ENCODE assay signal across 19 cellular contexts in genomic region chr7:139453673-139454321, GRCh38. TPM values are rescaled to one million over a fixed set of nuclear protein-coding genes. Genes with fewer than 3 reads are reported as not detected.
DNase-seq lines count a peak whose midpoint lies in the region; ATAC-seq and TF ChIP-seq lines count a peak whose summit lies in the region.
"Had no signal": no experiment of that assay in that cellular context is flagged by ENCODE, and none has a peak within 500 bp of the region (broad histone marks: within the 10 kb centered on the region; RNA-seq: fewer than 3 reads in every experiment).

No MANE protein-coding gene starts in this region.

- peaks cover 1% of the 10 kb centered on the region for H3K27me3 Mint-ChIP-seq in glutamatergic neuron (ENCODE audit: unreplicated experiment)
- H3K27me3 Mint-ChIP-seq: CD4-positive, alpha-beta T cell had no signal

- peaks cover 26% of the 10 kb centered on the region for H3K36me3 ChIP-seq in NT2/D1 (ENCODE audit: insufficient read depth, insufficient read length, low read length)
- H3K36me3 ChIP-seq in thoracic aorta, result no peaks in the 10 kb centered on the region
- H3K36me3 ChIP-seq: colonic mucosa, heart left ventricle, SJSA1 had no signal

- H3K27me3 ChIP-seq in NT2/D1 (ENCODE audit: insufficient read depth, insufficient read length), result no peaks in the 10 kb centered on the region
- no peaks in the 10 kb centered on the region for H3K27me3 ChIP-seq in thoracic aorta (replicated peaks; ENCODE audit: insufficient read depth)
- H3K27me3 ChIP-seq: colonic mucosa, heart left ventricle, SJSA1 had no signal

- no peak for TF ChIP-seq CTCF in glutamatergic neuron (IDR thresholded peaks at IDR 0.05; ENCODE audit: partially characterized antibody, unreplicated experiment)
- TF ChIP-seq CTCF in thoracic aorta (IDR thresholded peaks at IDR 0.05), result no peak

- DNase-seq in ELR (ENCODE audit: low read depth), result peak; percentile 10
- DNase-seq in NT2/D1 (ENCODE audit: low read depth, low spot score), result no peak
- peak; percentile 33 for DNase-seq in glutamatergic neuron
- DNase-seq in thoracic aorta (ENCODE audit: low spot score), result no peak
- no peak for DNase-seq in NCI-H1417 (lab: John Stamatoyannopoulos, UW)
- no peak for DNase-seq in stimulated activated CD4-positive, alpha-beta T cell treated with anti-CD3 and anti-CD28 coated beads, Interleukin-15, amount 100 ng/mL, for 24 hours
- DNase-seq: activated CD8-positive, alpha-beta memory T cell treated with anti-CD3 and anti-CD28 coated beads, Interleukin-2, amount 50 U/mL, for 4 hours; CD4-positive, alpha-beta T cell; colonic mucosa; endodermal cell; heart left ventricle; NCI-H1436 treated with DMSO at 0.1 percent for 48 hours; NCI-H748 treated with DMSO at 0.1 percent for 48 hours; retina had no signal

- no peaks in the 10 kb centered on the region for H3K9me3 Mint-ChIP-seq in glutamatergic neuron (ENCODE audit: unreplicated experiment)
- H3K9me3 Mint-ChIP-seq: CD4-positive, alpha-beta T cell; endodermal cell; T-helper 1 cell treated with Interleukin-12 subunit alpha and Interleukin-12 subunit beta and Interleukin-4 antibody, amounts not matched to agents 30 μg/mL and 1 μg/mL, for 36 hours had no signal

- H3K4me1 ChIP-seq in NT2/D1 (ENCODE audit: insufficient read depth, insufficient read length) (peaks cover 15% of the 10 kb centered on the region), thoracic aorta (ENCODE audit: control insufficient read depth in 1 of 2, low read depth in 2 of 2) (peaks cover 11 to 28% of the 10 kb centered on the region in 2 donors)
- H3K4me1 ChIP-seq: colonic mucosa had no signal

- peak overlapping the region; percentile 38 for H3K4me3 Mint-ChIP-seq in glutamatergic neuron (ENCODE audit: unreplicated experiment)
- H3K4me3 Mint-ChIP-seq: CD4-positive, alpha-beta T cell; endodermal cell; T-helper 1 cell treated with Interleukin-12 subunit alpha and Interleukin-12 subunit beta and Interleukin-4 antibody, amounts not matched to agents 30 μg/mL and 1 μg/mL, for 36 hours had no signal

- no peaks in the 10 kb centered on the region for H3K9me3 ChIP-seq in NT2/D1 (ENCODE audit: insufficient read depth, low read length)
- H3K9me3 ChIP-seq in thoracic aorta, result no peaks in the 10 kb centered on the region
- H3K9me3 ChIP-seq: colonic mucosa, heart left ventricle, SJSA1 had no signal

- ATAC-seq in thoracic aorta (ENCODE audit: insufficient number of reproducible peaks, low FRiP score, low read depth) (peak; percentile 41), GM18907 (IDR thresholded peaks at IDR 0.05; ENCODE audit: unreplicated experiment) (no peak)
- ATAC-seq: heart left ventricle had no signal

- H3K4me1 Mint-ChIP-seq in glutamatergic neuron (ENCODE audit: low read depth, unreplicated experiment), result no peaks in the 10 kb centered on the region
- H3K4me1 Mint-ChIP-seq: endodermal cell had no signal

- H3K36me3 Mint-ChIP-seq in glutamatergic neuron (ENCODE audit: unreplicated experiment), result no peaks in the 10 kb centered on the region

- H3K4me3 ChIP-seq in NT2/D1 (ENCODE audit: insufficient read length, low read depth), result no peak overlapping the region
- H3K4me3 ChIP-seq in thoracic aorta, result peak overlapping the region; percentile 68
- H3K4me3 ChIP-seq: colonic mucosa, heart left ventricle, PC-9, SJSA1 had no signal

- peak overlapping the region; percentile 48 to 82 for H3K27ac ChIP-seq in thoracic aorta
- H3K27ac ChIP-seq: colonic mucosa, heart left ventricle, PC-9, SJSA1 had no signal

- H3K9ac ChIP-seq in NT2/D1 (ENCODE audit: insufficient read length, low read depth), result peak overlapping the region; percentile 21

- H3K27ac Mint-ChIP-seq in glutamatergic neuron (ENCODE audit: unreplicated experiment), result no peak overlapping the region
- H3K27ac Mint-ChIP-seq: CD4-positive, alpha-beta T cell; endodermal cell; T-helper 1 cell treated with Interleukin-12 subunit alpha and Interleukin-12 subunit beta and Interleukin-4 antibody, amounts not matched to agents 30 μg/mL and 1 μg/mL, for 36 hours had no signal

RNA-seq across cellular contexts. Expression of gene KLRG2, which starts 29.7 kb away (rescaled TPM):
- total RNA-seq in glutamatergic neuron (ENCODE audit: unreplicated experiment) (not detected), thoracic aorta (not detected)
- total RNA-seq: CD4-positive, alpha-beta T cell; heart left ventricle; SJSA1; subcutaneous adipose tissue had no signal

Comparison
In these comparisons a context has a peak if more than half of its experiments do, and no peak if none do; other contexts are left out.
1. DNase-seq: peak in ELR (single experiment) and glutamatergic neuron (single experiment); none in NT2/D1 (single experiment), thoracic aorta (single experiment), NCI-H1417 (0 of 3) and stimulated activated CD4-positive, alpha-beta T cell treated with anti-CD3 and anti-CD28 coated beads, Interleukin-15, amount 100 ng/mL, for 24 hours (single experiment).